In the genomic region with DNA sequence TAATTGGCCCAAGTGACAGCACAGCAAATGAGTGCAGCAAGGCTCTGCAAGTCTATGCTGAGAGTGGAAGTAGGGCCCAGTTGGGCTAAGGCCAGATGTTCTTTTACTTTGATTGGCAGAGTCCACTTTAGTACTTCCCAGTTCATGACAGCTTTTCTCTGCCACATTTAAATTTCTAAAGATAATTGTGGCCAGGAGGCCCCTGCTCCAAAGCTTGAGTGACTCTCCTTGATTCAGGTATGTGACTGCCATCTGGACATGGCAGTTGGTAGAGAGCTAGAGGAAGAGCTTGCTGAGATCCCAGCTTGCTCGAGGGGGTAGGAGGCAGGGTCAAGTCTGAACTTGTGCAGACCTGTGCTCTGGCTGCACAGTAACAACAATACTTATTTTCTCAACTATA, we compare ENCODE assay signal across 17 cellular contexts.
DNase-seq lines count a peak whose midpoint lies in the region; ATAC-seq, FAIRE-seq and TF ChIP-seq lines count a peak whose summit lies in the region.
"Had no signal": no experiment of that assay in that cellular context is flagged by ENCODE, and none has a peak within 500 bp of the region (broad histone marks: within the 10 kb centered on the region; RNA-seq: fewer than 3 reads in every experiment).

No MANE protein-coding gene starts in this region.

- TF ChIP-seq POLR2A in GM12892 (IDR thresholded peaks at IDR 0.05; ENCODE audit: low read depth, low read length), result no peak

- no peak for FAIRE-seq in GM12892 (lab: Jason Lieb, UNC)

- no peak overlapping the region for H3K4me3 ChIP-seq in neuron (ENCODE audit: low read length)
- H3K4me3 ChIP-seq: BLaER1, GM23338, Peyer's patch had no signal

- H3K27me3 ChIP-seq in neuron (ENCODE audit: insufficient read depth, low read length), result no peaks in the 10 kb centered on the region
- H3K27me3 ChIP-seq: BLaER1, Peyer's patch had no signal

- DNase-seq in NCI-H1105 (lab: John Stamatoyannopoulos, UW), result peak; percentile 82
- DNase-seq in NCI-H2171 treated with DMSO at 0.1 percent for 48 hours (lab: John Stamatoyannopoulos, UW), result peak; percentile 95
- DNase-seq in SHP77 treated with DMSO at 0.1 percent for 48 hours (lab: John Stamatoyannopoulos, UW), result peak; percentile 45
- no peak for DNase-seq in NCI-H128 (lab: John Stamatoyannopoulos, UW; ENCODE audit: unreplicated experiment)
- no peak for DNase-seq in GM12892 (ENCODE audit: insufficient read length)
- DNase-seq: activated CD4-positive, CD25-positive, alpha-beta regulatory T cell; activated effector memory CD4-positive, alpha-beta T cell treated with Interleukin-2 at 50 U/mL for 16 hours; amniotic stem cell; cortex of kidney; immature natural killer cell; natural killer cell; Peyer's patch; stimulated activated CD4-positive, alpha-beta T cell treated with anti-CD3 and anti-CD28 coated beads, Interleukin-15, amount 100 ng/mL, for 24 hours had no signal

- no peaks in the 10 kb centered on the region for H3K9me3 ChIP-seq in neuron (ENCODE audit: low read length)
- H3K9me3 ChIP-seq: BLaER1, Peyer's patch had no signal

- ATAC-seq in HG02610 (IDR thresholded peaks at IDR 0.05; ENCODE audit: unreplicated experiment), result no peak
- ATAC-seq: GM23338, natural killer cell had no signal

- H3K4me1 ChIP-seq in neuron (ENCODE audit: insufficient read depth, low read length), result peaks cover 4% of the 10 kb centered on the region
- H3K4me1 ChIP-seq: BLaER1, Peyer's patch had no signal

- no peaks in the 10 kb centered on the region for H3K36me3 ChIP-seq in neuron (ENCODE audit: insufficient read depth, low read length)
- H3K36me3 ChIP-seq: BLaER1, Peyer's patch had no signal

- H2AFZ ChIP-seq in neuron (ENCODE audit: low read depth, low read length), result peak overlapping the region; percentile 3
- H2AFZ ChIP-seq: GM23338 had no signal

Comparison
In these comparisons a context has a peak if more than half of its experiments do, and no peak if none do; other contexts are left out.
1. DNase-seq: peak in NCI-H1105 (single experiment), NCI-H2171 treated with DMSO at 0.1 percent for 48 hours (single experiment) and SHP77 treated with DMSO at 0.1 percent for 48 hours (single experiment); none in NCI-H128 (single experiment) and GM12892 (single experiment).